In the genomic region with DNA sequence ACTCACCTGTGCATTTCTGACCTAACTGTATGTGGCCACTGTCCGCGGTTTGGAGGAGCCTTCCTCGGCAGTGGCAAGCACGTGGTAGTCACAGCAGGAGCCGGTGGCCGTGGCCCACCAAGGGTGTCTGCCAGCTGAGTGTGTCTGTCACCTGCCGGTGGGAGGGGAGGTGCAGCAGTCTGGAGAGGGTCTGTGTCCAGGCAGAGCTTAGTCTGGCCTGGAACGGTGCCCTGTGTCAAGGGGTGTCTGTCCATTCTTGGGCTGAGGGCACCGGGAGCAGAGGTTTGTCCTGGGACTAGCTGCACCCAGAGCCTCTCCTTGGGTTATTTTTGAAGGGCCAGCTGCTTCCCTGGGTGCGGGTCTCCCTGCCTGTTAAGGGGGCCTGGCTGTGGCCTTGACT, we compare ENCODE assay signal across 1 cellular context.
TF ChIP-seq lines count a peak whose summit lies in the region.

No MANE protein-coding gene starts in this region.

TF ChIP-seq in HepG2, 621 proteins besides CTCF, POLR2A, EP300 and RAD21:
- no peak for TF ChIP-seq NPAS2 (CRISPR knock-in tag; IDR thresholded peaks at IDR 0.05; ENCODE audit: borderline replicate concordance)
- no peak for TF ChIP-seq ZFP41 (CRISPR knock-in tag; IDR thresholded peaks at IDR 0.05; ENCODE audit: borderline replicate concordance)
- TF ChIP-seq FOXA1 (IDR thresholded peaks at IDR 0.05), result no peak
- no peak for TF ChIP-seq FOXA1 (CRISPR knock-in tag; IDR thresholded peaks at IDR 0.05)
- TF ChIP-seq MAFG (CRISPR knock-in tag; IDR thresholded peaks at IDR 0.05), result no peak
- TF ChIP-seq REPIN1 (CRISPR knock-in tag; IDR thresholded peaks at IDR 0.05; ENCODE audit: borderline replicate concordance, low read depth), result no peak
- no peak for TF ChIP-seq ELF3 (CRISPR knock-in tag; IDR thresholded peaks at IDR 0.05)
- TF ChIP-seq, protein P1, sequence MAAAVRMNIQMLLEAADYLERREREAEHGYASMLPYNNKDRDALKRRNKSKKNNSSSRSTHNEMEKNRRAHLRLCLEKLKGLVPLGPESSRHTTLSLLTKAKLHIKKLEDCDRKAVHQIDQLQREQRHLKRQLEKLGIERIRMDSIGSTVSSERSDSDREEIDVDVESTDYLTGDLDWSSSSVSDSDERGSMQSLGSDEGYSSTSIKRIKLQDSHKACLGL (CRISPR knock-in tag; IDR thresholded peaks at IDR 0.05), result no peak
- TF ChIP-seq, protein P2, sequence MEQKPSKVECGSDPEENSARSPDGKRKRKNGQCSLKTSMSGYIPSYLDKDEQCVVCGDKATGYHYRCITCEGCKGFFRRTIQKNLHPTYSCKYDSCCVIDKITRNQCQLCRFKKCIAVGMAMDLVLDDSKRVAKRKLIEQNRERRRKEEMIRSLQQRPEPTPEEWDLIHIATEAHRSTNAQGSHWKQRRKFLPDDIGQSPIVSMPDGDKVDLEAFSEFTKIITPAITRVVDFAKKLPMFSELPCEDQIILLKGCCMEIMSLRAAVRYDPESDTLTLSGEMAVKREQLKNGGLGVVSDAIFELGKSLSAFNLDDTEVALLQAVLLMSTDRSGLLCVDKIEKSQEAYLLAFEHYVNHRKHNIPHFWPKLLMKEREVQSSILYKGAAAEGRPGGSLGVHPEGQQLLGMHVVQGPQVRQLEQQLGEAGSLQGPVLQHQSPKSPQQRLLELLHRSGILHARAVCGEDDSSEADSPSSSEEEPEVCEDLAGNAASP (CRISPR knock-in tag; IDR thresholded peaks at IDR 0.05; ENCODE audit: borderline replicate concordance), result no peak
- TF ChIP-seq SNAI1 (CRISPR knock-in tag; IDR thresholded peaks at IDR 0.05; ENCODE audit: borderline replicate concordance), result no peak
- no peak for TF ChIP-seq ZNF644 (CRISPR knock-in tag; IDR thresholded peaks at IDR 0.05; ENCODE audit: low read depth)
- no peak for TF ChIP-seq ZNF780A (CRISPR knock-in tag; IDR thresholded peaks at IDR 0.05)
- no peak for TF ChIP-seq ZKSCAN1 (IDR thresholded peaks at IDR 0.05; ENCODE audit: low read length)
- no peak for TF ChIP-seq ZMAT3 (CRISPR knock-in tag; conservative IDR thresholded peaks at IDR 0.05)
- no peak for TF ChIP-seq CEBPB (IDR thresholded peaks at IDR 0.05; ENCODE audit: borderline replicate concordance, low read depth, low read length)
- TF ChIP-seq TSC22D2 (CRISPR knock-in tag; IDR thresholded peaks at IDR 0.05; ENCODE audit: borderline replicate concordance), result no peak
TF ChIP-seq in HepG2: peak in this region for 0.
